Comparison of ENCODE assay signal across 15 cellular contexts in genomic region chr2:208269091-208269490, GRCh38. TPM values are rescaled to one million over a fixed set of nuclear protein-coding genes. Genes with fewer than 3 reads are reported as not detected.
A peak's percentile ranks its signal among the peaks of the same experiment; 100 is the strongest.
DNase-seq lines count a peak whose midpoint lies in the region; ATAC-seq, FAIRE-seq and TF ChIP-seq lines count a peak whose summit lies in the region.
"Had no signal": no experiment of that assay in that cellular context is flagged by ENCODE, and none has a peak within 500 bp of the region (broad histone marks: within the 10 kb centered on the region; RNA-seq: fewer than 3 reads in every experiment).

No MANE protein-coding gene starts in this region.

- no peaks in the 10 kb centered on the region for H3K9me3 Mint-ChIP-seq in CD4-positive, alpha-beta T cell
- no peaks in the 10 kb centered on the region for H3K9me3 Mint-ChIP-seq in GM23338
- H3K9me3 Mint-ChIP-seq in T-helper 2 cell treated with Interferon-gamma antibody and Interleukin-4, amounts not matched to agents 5 μg/mL and 100 μg/mL, for 36 hours, result no peaks in the 10 kb centered on the region
- no peaks in the 10 kb centered on the region for H3K9me3 Mint-ChIP-seq in nephron
- H3K9me3 Mint-ChIP-seq in activated CD8-positive, alpha-beta memory T cell treated with anti-CD3 and anti-CD28 coated beads, Interleukin-2, amount 10 ng/mL, durations not matched to agents 7 days and 5 days (ENCODE audit: low read depth), result no peaks in the 10 kb centered on the region
- H3K9me3 Mint-ChIP-seq: activated naive CD4-positive, alpha-beta T cell treated with anti-CD3 and anti-CD28 coated beads, Interleukin-2, amount 10 ng/mL, durations not matched to agents 7 days and 5 days; central memory CD8-positive, alpha-beta T cell had no signal

- no peaks in the 10 kb centered on the region for H3K9me3 ChIP-seq in CD4-positive, alpha-beta T cell (ENCODE audit: control insufficient read depth, low read length)
- H3K9me3 ChIP-seq: testis had no signal

- no peak overlapping the region for H3K4me3 ChIP-seq in GM23338
- H3K4me3 ChIP-seq: testis had no signal

- H3K36me3 Mint-ChIP-seq in CD4-positive, alpha-beta T cell (ENCODE audit: low read depth), result peaks cover 61% of the 10 kb centered on the region
- H3K36me3 Mint-ChIP-seq in GM23338 (ENCODE audit: low read depth), result peaks cover 19% of the 10 kb centered on the region
- H3K36me3 Mint-ChIP-seq in T-helper 2 cell treated with Interferon-gamma antibody and Interleukin-4, amounts not matched to agents 5 μg/mL and 100 μg/mL, for 36 hours (ENCODE audit: low read depth), result peaks cover 40% of the 10 kb centered on the region
- H3K36me3 Mint-ChIP-seq in nephron (ENCODE audit: low read depth), result peaks cover 22% of the 10 kb centered on the region
- peaks cover 25% of the 10 kb centered on the region for H3K36me3 Mint-ChIP-seq in activated CD8-positive, alpha-beta memory T cell treated with anti-CD3 and anti-CD28 coated beads, Interleukin-2, amount 10 ng/mL, durations not matched to agents 7 days and 5 days

- TF ChIP-seq CTCF in CD4-positive, alpha-beta T cell (IDR thresholded peaks at IDR 0.05), result no peak
- TF ChIP-seq CTCF in GM23338 (conservative IDR thresholded peaks at IDR 0.05; ENCODE audit: low read depth in 2 of 2) (peak in 1 of 2 experiments; percentile 11; a peak in 1 of 4 replicates), nephron (IDR thresholded peaks at IDR 0.05; ENCODE audit: unreplicated experiment in 3 of 3) (no peak)

- no peak overlapping the region for H2AFZ ChIP-seq in GM23338

- peak in 1 of 10 experiments; percentile 19 for DNase-seq in CD4-positive, alpha-beta T cell
- DNase-seq in GM23338 (ENCODE audit: low spot score), result peak; percentile 24
- no peak for DNase-seq in T-helper 2 cell treated with Interferon-gamma antibody and Interleukin-4, amounts not matched to agents 5 μg/mL and 100 μg/mL, for 36 hours (ENCODE audit: low spot score)
- DNase-seq in GM19239 (ENCODE audit: insufficient read length, low spot score), result no peak
- no peak for DNase-seq in activated CD8-positive, alpha-beta memory T cell treated with anti-CD3 and anti-CD28 coated beads, Interleukin-2, amount 10 ng/mL, durations not matched to agents 7 days and 5 days
- DNase-seq: activated CD8-positive, alpha-beta memory T cell treated with anti-CD3 and anti-CD28 coated beads for 24 hours; activated naive CD4-positive, alpha-beta T cell treated with anti-CD3 and anti-CD28 coated beads, Interleukin-2, amount 10 ng/mL, durations not matched to agents 7 days and 5 days; DMS153; small intestine; testis had no signal

- peaks cover 16% of the 10 kb centered on the region for H4K20me1 ChIP-seq in GM23338 (replicated peaks; ENCODE audit: insufficient read depth)

- H3K36me3 ChIP-seq in GM23338 (ENCODE audit: insufficient read depth), result peaks cover 21% of the 10 kb centered on the region; the same call in 1 of the 2 replicates

- no peak for ATAC-seq in CD4-positive, alpha-beta T cell (ENCODE audit: poor library complexity)
- ATAC-seq in GM23338 (no peak), GM19467 (IDR thresholded peaks at IDR 0.05; ENCODE audit: unreplicated experiment) (no peak)
- no peak for ATAC-seq in activated CD8-positive, alpha-beta memory T cell treated with anti-CD3 and anti-CD28 coated beads, Interleukin-2, amount 10 ng/mL, durations not matched to agents 7 days and 5 days
- ATAC-seq: esophagus mucosa had no signal

- no peak overlapping the region for H3K4me2 ChIP-seq in GM23338
- H3K4me2 ChIP-seq: KMS-11 had no signal

- H3K27me3 ChIP-seq in CD4-positive, alpha-beta T cell (ENCODE audit: control insufficient read depth, insufficient read depth, low read length), result no peaks in the 10 kb centered on the region
- H3K27me3 ChIP-seq in GM23338 (ENCODE audit: insufficient read depth), result no peaks in the 10 kb centered on the region
- H3K27me3 ChIP-seq: testis had no signal

- no peak for FAIRE-seq in GM19239 (lab: Jason Lieb, UNC)
- FAIRE-seq: small intestine had no signal

- H3K27ac Mint-ChIP-seq in CD4-positive, alpha-beta T cell, result peak overlapping the region; percentile 55
- H3K27ac Mint-ChIP-seq in GM23338 (no peak overlapping the region; the same call in 1 of the 2 replicates), nephron (no peak overlapping the region)
- no peak overlapping the region for H3K27ac Mint-ChIP-seq in T-helper 2 cell treated with Interferon-gamma antibody and Interleukin-4, amounts not matched to agents 5 μg/mL and 100 μg/mL, for 36 hours
- no peak overlapping the region for H3K27ac Mint-ChIP-seq in activated CD8-positive, alpha-beta memory T cell treated with anti-CD3 and anti-CD28 coated beads, Interleukin-2, amount 10 ng/mL, durations not matched to agents 7 days and 5 days

- no peak overlapping the region for H3K27ac ChIP-seq in CD4-positive, alpha-beta T cell (ENCODE audit: low read depth, low read length)
- no peak overlapping the region for H3K27ac ChIP-seq in GM23338 (ENCODE audit: low read depth)
- H3K27ac ChIP-seq: KMS-11, testis had no signal

- H3K79me2 ChIP-seq in GM23338 (replicated peaks; ENCODE audit: insufficient read depth), result peaks cover 57% of the 10 kb centered on the region

- peaks cover 8% of the 10 kb centered on the region; the same call in 1 of the 2 replicates for H3F3A ChIP-seq in GM23338 (replicated peaks; ENCODE audit: low read depth)

- intact Hi-C loops in CD4-positive, alpha-beta T cell (cut with DNase I, micrococcal nuclease), result loop anchor here (5.0 to 10.0 kb wide), 4 partner anchors 92 to 1994 kb away; partner anchors contain the start of genes KANSL1L (in 1 of the 2), METTL21A (in 1 of the 2) and ZDBF2 (in 1 of the 2)

- H3K4me1 ChIP-seq in GM23338 (ENCODE audit: insufficient read depth), result peaks cover 17% of the 10 kb centered on the region

- no peaks in the 10 kb centered on the region for H3K9me2 ChIP-seq in GM23338 (ENCODE audit: insufficient read depth)

- peaks cover 59% of the 10 kb centered on the region for H3K4me1 Mint-ChIP-seq in CD4-positive, alpha-beta T cell (ENCODE audit: low read depth)
- H3K4me1 Mint-ChIP-seq in GM23338, result peaks cover 19% of the 10 kb centered on the region
- peaks cover 44% of the 10 kb centered on the region for H3K4me1 Mint-ChIP-seq in T-helper 2 cell treated with Interferon-gamma antibody and Interleukin-4, amounts not matched to agents 5 μg/mL and 100 μg/mL, for 36 hours (ENCODE audit: low read depth)
- H3K4me1 Mint-ChIP-seq in nephron, result peaks cover 38% of the 10 kb centered on the region
- H3K4me1 Mint-ChIP-seq in activated CD8-positive, alpha-beta memory T cell treated with anti-CD3 and anti-CD28 coated beads, Interleukin-2, amount 10 ng/mL, durations not matched to agents 7 days and 5 days, result peaks cover 50% of the 10 kb centered on the region

- POLR2A ChIA-PET in CD4-positive, alpha-beta T cell (lab: Charles Lee), result interaction anchor here (1.2 kb wide), 1 partner anchor 15 kb away, joined by 4 read pairs; the partner anchor contains the start of gene IDH1

- H3K4me3 Mint-ChIP-seq in CD4-positive, alpha-beta T cell, result peak overlapping the region; percentile 48
- H3K4me3 Mint-ChIP-seq in GM23338 (no peak overlapping the region), nephron (peak overlapping the region; percentile 47 to 56 (median 48))
- peak overlapping the region; percentile 9 for H3K4me3 Mint-ChIP-seq in T-helper 2 cell treated with Interferon-gamma antibody and Interleukin-4, amounts not matched to agents 5 μg/mL and 100 μg/mL, for 36 hours
- no peak overlapping the region for H3K4me3 Mint-ChIP-seq in activated CD8-positive, alpha-beta memory T cell treated with anti-CD3 and anti-CD28 coated beads, Interleukin-2, amount 10 ng/mL, durations not matched to agents 7 days and 5 days
- H3K4me3 Mint-ChIP-seq: activated naive CD4-positive, alpha-beta T cell treated with anti-CD3 and anti-CD28 coated beads, Interleukin-2, amount 10 ng/mL, durations not matched to agents 7 days and 5 days; central memory CD8-positive, alpha-beta T cell had no signal

- CTCF ChIA-PET in CD4-positive, alpha-beta T cell (lab: Charles Lee), result interaction anchor here (0.5 to 8.8 kb wide), 2 partner anchors 16 to 53 kb away, joined by 3 to 57 read pairs; partner anchors contain the start of gene IDH1
- CTCF ChIA-PET in activated CD8-positive, alpha-beta memory T cell treated with anti-CD3 and anti-CD28 coated beads, Interleukin-2, amount 10 ng/mL, durations not matched to agents 7 days and 5 days (lab: Charles Lee), result interaction anchor here (0.6 to 6.9 kb wide), 5 partner anchors 11 to 179 kb away, joined by 3 to 70 read pairs (median 3); partner anchors contain the start of gene IDH1

- no peaks in the 10 kb centered on the region for H3K27me3 Mint-ChIP-seq in CD4-positive, alpha-beta T cell
- H3K27me3 Mint-ChIP-seq in GM23338 (ENCODE audit: insufficient read depth, low read depth, poor library complexity), result peaks cover 11% of the 10 kb centered on the region
- H3K27me3 Mint-ChIP-seq in T-helper 2 cell treated with Interferon-gamma antibody and Interleukin-4, amounts not matched to agents 5 μg/mL and 100 μg/mL, for 36 hours (ENCODE audit: low read depth), result no peaks in the 10 kb centered on the region
- no peaks in the 10 kb centered on the region for H3K27me3 Mint-ChIP-seq in nephron (ENCODE audit: low read depth)
- H3K27me3 Mint-ChIP-seq in activated CD8-positive, alpha-beta memory T cell treated with anti-CD3 and anti-CD28 coated beads, Interleukin-2, amount 10 ng/mL, durations not matched to agents 7 days and 5 days, result no peaks in the 10 kb centered on the region
- H3K27me3 Mint-ChIP-seq: central memory CD8-positive, alpha-beta T cell had no signal

TF ChIP-seq in GM23338, 12 proteins besides CTCF, POLR2A, EP300 and RAD21 (continues in another document):
- TF ChIP-seq CREB1 (CRISPR knock-in tag; IDR thresholded peaks at IDR 0.05; ENCODE audit: low read depth), result no peak
- TF ChIP-seq POLR2AphosphoS5 (IDR thresholded peaks at IDR 0.05; ENCODE audit: low read depth), result no peak
- TF ChIP-seq EZH2phosphoT487 (IDR thresholded peaks at IDR 0.05; ENCODE audit: unreplicated experiment), result no peak
- TF ChIP-seq ZNF331 (CRISPR knock-in tag; IDR thresholded peaks at IDR 0.05; ENCODE audit: low read depth), result no peak
- TF ChIP-seq JUNB (IDR thresholded peaks at IDR 0.05; ENCODE audit: unreplicated experiment), result no peak

RNA-seq across cellular contexts. Expression of gene PIKFYVE, which starts 3.0 kb away (rescaled TPM):
- 10 to 100 TPM; 29.3 to 29.9 TPM for total RNA-seq in CD4-positive, alpha-beta T cell
- total RNA-seq in GM23338 (2014; rRNA removed; shearing (Covaris generic)), result 41.1 and 48.0 TPM in 2 replicates
- polyA plus RNA-seq in GM23338 (2016; fragmentation: Nextera tagmentation; extraction: Ambion mirVana), result 14.7 and 15.1 TPM in 2 replicates
- total RNA-seq in activated CD8-positive, alpha-beta memory T cell treated with anti-CD3 and anti-CD28 coated beads, Interleukin-2, amount 10 ng/mL, durations not matched to agents 7 days and 5 days, result 10 to 100 TPM; 27.3 to 32.6 TPM

RNA-seq across cellular contexts. Expression of gene IDH1, which starts 14.2 kb away (rescaled TPM):
- 1 to 10 TPM; 3.0 to 3.4 TPM for total RNA-seq in CD4-positive, alpha-beta T cell
- 536 and 559 TPM in 2 replicates for total RNA-seq in GM23338 (2014; rRNA removed; shearing (Covaris generic))
- polyA plus RNA-seq in GM23338 (2016; fragmentation: Nextera tagmentation; extraction: Ambion mirVana), result 276 and 315 TPM in 2 replicates
- total RNA-seq in activated CD8-positive, alpha-beta memory T cell treated with anti-CD3 and anti-CD28 coated beads, Interleukin-2, amount 10 ng/mL, durations not matched to agents 7 days and 5 days, result 10 to 100 TPM; 39.7 to 45.6 TPM

Comparison
In these comparisons a context has a peak if more than half of its experiments do, and no peak if none do; other contexts are left out.
1. H3K4me3 Mint-ChIP-seq: peak in CD4-positive, alpha-beta T cell (single experiment), T-helper 2 cell treated with Interferon-gamma antibody and Interleukin-4, amounts not matched to agents 5 μg/mL and 100 μg/mL, for 36 hours (single experiment) and nephron (3 of 3); none in GM23338 (single experiment) and activated CD8-positive, alpha-beta memory T cell treated with anti-CD3 and anti-CD28 coated beads, Interleukin-2, amount 10 ng/mL, durations not matched to agents 7 days and 5 days (single experiment).
2. RNA of gene IDH1, which starts 14.2 kb away (total RNA-seq): 536 to 559 TPM in GM23338; 39.7 to 45.6 TPM in activated CD8-positive, alpha-beta memory T cell treated with anti-CD3 and anti-CD28 coated beads, Interleukin-2, amount 10 ng/mL, durations not matched to agents 7 days and 5 days and 3.0 to 3.4 TPM in CD4-positive, alpha-beta T cell; every median in the first group is over 10 times any median in the second.